ENCODE assay signal across 15 cellular contexts in genomic region chr1:230281531-230281930, GRCh38.
DNase-seq lines count a peak whose midpoint lies in the region; ATAC-seq and TF ChIP-seq lines count a peak whose summit lies in the region.
"Had no signal": no experiment of that assay in that cellular context is flagged by ENCODE, and none has a peak within 500 bp of the region (broad histone marks: within the 10 kb centered on the region; RNA-seq: fewer than 3 reads in every experiment).

No MANE protein-coding gene starts in this region.

- no peak for ATAC-seq in stimulated activated naive CD8-positive, alpha-beta T cell treated with anti-CD3 and anti-CD28 coated beads, Interleukin-15, Interleukin-2, amounts not matched to agents 100 U/mL and 50 U/mL, for 24 hours
- ATAC-seq in omental fat pad (ENCODE audit: low FRiP score): no peak
- ATAC-seq: esophagus mucosa, heart left ventricle, Right ventricle myocardium inferior had no signal

- H3K27ac ChIP-seq in Peyer's patch: peak overlapping the region in 3 of 4 donors; percentile 19 to 66 (median 25)
- H3K27ac ChIP-seq: heart left ventricle, tibial nerve had no signal

- H3K9me3 Mint-ChIP-seq in activated CD4-positive, alpha-beta T cell treated with anti-CD3 and anti-CD28 coated beads, Interleukin-2, amount 10 ng/mL, durations not matched to agents 24 days and 14 days: no peaks in the 10 kb centered on the region

- TF ChIP-seq CTCF in Peyer's patch (IDR thresholded peaks at IDR 0.05) (no peak), omental fat pad (IDR thresholded peaks at IDR 0.05) (no peak)

- DNase-seq in activated CD4-positive, alpha-beta T cell treated with anti-CD3 and anti-CD28 coated beads, Interleukin-2, amount 10 ng/mL, durations not matched to agents 24 days and 14 days: no peak
- no peak for DNase-seq in activated CD4-positive, alpha-beta T cell treated with anti-CD3 and anti-CD28 coated beads, Interleukin-2, amount 50 U/mL, for 4 hours
- DNase-seq in Peyer's patch (peak in 1 of 3 donors; percentile 51), left kidney (ENCODE audit: low read depth, low spot score) (peak; percentile 25), omental fat pad (ENCODE audit: low spot score) (no peak), NCI-H69 (lab: John Stamatoyannopoulos, UW) (no peak), SIG-M5 treated with dmso at 0.1 percent for 504 hours (lab: John Stamatoyannopoulos, UW; ENCODE audit: unreplicated experiment) (no peak)
- peak; percentile 2 for DNase-seq in stimulated activated naive CD8-positive, alpha-beta T cell treated with anti-CD3 and anti-CD28 coated beads, Interleukin-15, Interleukin-2, amounts not matched to agents 100 U/mL and 50 U/mL, for 24 hours
- DNase-seq: cortex of kidney, kidney, NCI-H82 had no signal

- no peaks in the 10 kb centered on the region for H3K9me3 ChIP-seq in Peyer's patch
- H3K9me3 ChIP-seq: heart left ventricle, tibial nerve had no signal

- H3K27me3 ChIP-seq in Peyer's patch: no peaks in the 10 kb centered on the region
- H3K27me3 ChIP-seq: heart left ventricle, tibial nerve had no signal

- intact Hi-C loops in activated CD4-positive, alpha-beta T cell treated with anti-CD3 and anti-CD28 coated beads, Interleukin-2, amount 10 ng/mL, durations not matched to agents 24 days and 14 days (cut with micrococcal nuclease): no loop called here

- no peaks in the 10 kb centered on the region for H3K27me3 Mint-ChIP-seq in activated CD4-positive, alpha-beta T cell treated with anti-CD3 and anti-CD28 coated beads, Interleukin-2, amount 10 ng/mL, durations not matched to agents 24 days and 14 days

- H3K4me1 Mint-ChIP-seq in activated CD4-positive, alpha-beta T cell treated with anti-CD3 and anti-CD28 coated beads, Interleukin-2, amount 10 ng/mL, durations not matched to agents 24 days and 14 days: peaks cover 25% of the 10 kb centered on the region

- peaks cover 9 to 27% (median 19%) of the 10 kb centered on the region in 4 donors for H3K4me1 ChIP-seq in Peyer's patch

- no peak for TF ChIP-seq POLR2A in Peyer's patch (IDR thresholded peaks at IDR 0.05)

- peaks cover 0 to 24% (median 0%) of the 10 kb centered on the region in 3 donors for H3K36me3 ChIP-seq in Peyer's patch

- H3K4me3 Mint-ChIP-seq in activated CD4-positive, alpha-beta T cell treated with anti-CD3 and anti-CD28 coated beads, Interleukin-2, amount 10 ng/mL, durations not matched to agents 24 days and 14 days: no peak overlapping the region

- peak overlapping the region; percentile 34 for H3K27ac Mint-ChIP-seq in activated CD4-positive, alpha-beta T cell treated with anti-CD3 and anti-CD28 coated beads, Interleukin-2, amount 10 ng/mL, durations not matched to agents 24 days and 14 days

- H3K4me3 ChIP-seq in Peyer's patch: no peak overlapping the region
- H3K4me3 ChIP-seq: heart left ventricle, tibial nerve had no signal

- peaks cover 23% of the 10 kb centered on the region for H3K36me3 Mint-ChIP-seq in activated CD4-positive, alpha-beta T cell treated with anti-CD3 and anti-CD28 coated beads, Interleukin-2, amount 10 ng/mL, durations not matched to agents 24 days and 14 days (ENCODE audit: low read depth)

Comparison
In these comparisons a context has a peak if more than half of its experiments do, and no peak if none do; other contexts are left out.
1. DNase-seq: peak in left kidney (single experiment) and stimulated activated naive CD8-positive, alpha-beta T cell treated with anti-CD3 and anti-CD28 coated beads, Interleukin-15, Interleukin-2, amounts not matched to agents 100 U/mL and 50 U/mL, for 24 hours (single experiment); none in activated CD4-positive, alpha-beta T cell treated with anti-CD3 and anti-CD28 coated beads, Interleukin-2, amount 10 ng/mL, durations not matched to agents 24 days and 14 days (single experiment), activated CD4-positive, alpha-beta T cell treated with anti-CD3 and anti-CD28 coated beads, Interleukin-2, amount 50 U/mL, for 4 hours (0 of 2), omental fat pad (single experiment), NCI-H69 (single experiment) and SIG-M5 treated with dmso at 0.1 percent for 504 hours (single experiment).